8 cellular contexts compared by ENCODE assay signal in the genomic region with DNA sequence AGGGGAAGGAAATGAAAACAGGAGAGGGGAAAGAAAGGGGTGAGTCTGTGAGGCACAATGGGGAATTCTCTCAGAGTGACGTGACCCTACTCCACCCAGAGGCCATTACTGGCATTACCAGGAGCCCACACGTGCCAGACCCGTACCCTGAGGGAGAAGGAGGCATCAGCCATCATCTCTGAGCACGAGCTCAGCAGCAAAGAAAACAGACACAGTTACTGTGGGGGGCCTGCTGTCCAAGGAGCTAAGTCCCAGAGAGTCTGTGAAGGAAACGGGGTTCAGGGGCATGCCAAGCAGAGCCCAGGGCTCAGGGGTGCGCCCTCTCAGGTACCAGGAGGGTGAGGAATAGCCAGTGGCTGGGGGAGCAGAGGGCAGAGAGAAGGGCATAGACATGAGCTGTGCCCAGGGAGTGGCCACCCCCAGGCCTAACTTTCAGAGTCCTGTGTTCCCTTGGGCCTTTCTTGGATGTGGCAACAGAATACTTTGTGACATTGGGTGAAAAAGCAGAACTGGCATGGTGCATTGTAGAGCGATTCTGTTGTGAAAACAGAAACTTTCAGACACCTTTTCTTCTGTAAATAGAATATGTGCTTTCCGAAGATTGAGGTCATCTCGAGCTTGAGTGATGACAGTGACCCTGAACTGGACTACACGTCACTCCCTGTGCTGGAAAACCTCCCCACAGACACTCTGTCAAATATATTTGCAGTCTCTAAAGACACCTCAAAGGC. TPM values are rescaled to one million over a fixed set of nuclear protein-coding genes. Genes with fewer than 3 reads are reported as not detected.
A peak's percentile ranks its signal among the peaks of the same experiment; 100 is the strongest.
DNase-seq lines count a peak whose midpoint lies in the region; ATAC-seq and TF ChIP-seq lines count a peak whose summit lies in the region.

No MANE protein-coding gene starts in this region.

- no peak overlapping the region for H3K4me3 Mint-ChIP-seq in CD4-positive, alpha-beta T cell
- H3K4me3 Mint-ChIP-seq in activated naive CD4-positive, alpha-beta T cell treated with anti-CD3 and anti-CD28 coated beads, Interleukin-2, amount 50 U/mL, for 24 hours = no peak overlapping the region

- TF ChIP-seq CTCF in CD4-positive, alpha-beta T cell (IDR thresholded peaks at IDR 0.05) = peak; percentile 75
- peak; percentile 85 for TF ChIP-seq CTCF in RWPE1 (conservative IDR thresholded peaks at IDR 0.05; ENCODE audit: low read depth)
- peak in 7 of 9 donors; percentile 50 to 81 (median 59) for TF ChIP-seq CTCF in heart right ventricle (IDR thresholded peaks at IDR 0.05)
- peak; percentile 52 to 82 (median 75) for TF ChIP-seq CTCF in gastrocnemius medialis (IDR thresholded peaks at IDR 0.05 in 4 of 5, conservative IDR thresholded peaks at IDR 0.05 in 1 of 5)

- ATAC-seq in CD4-positive, alpha-beta T cell (ENCODE audit: poor library complexity) = peak; percentile 99
- peak; percentile 72 for ATAC-seq in GM19467 (IDR thresholded peaks at IDR 0.05; ENCODE audit: unreplicated experiment)
- ATAC-seq in heart right ventricle = peak in 4 of 8 donors; percentile 27 to 68 (median 47)
- peak; percentile 77 to 80 for ATAC-seq in gastrocnemius medialis

- intact Hi-C loops in CD4-positive, alpha-beta T cell (cut with DNase I, micrococcal nuclease) = loop anchor here (1.0 to 10.0 kb wide), 4 partner anchors 59 to 251 kb away; partner anchors contain the start of gene MBTPS1 (in 1 of the 2)
- intact Hi-C loops in heart right ventricle (cut with DNase I) = loop anchor here in 5 of 10 donors (2.0 to 10.0 kb wide), 7 partner anchors 58 to 348 kb away; partner anchors contain the start of genes NECAB2 (in 2 of the 5) and MBTPS1 (in 1 of the 5)
- intact Hi-C loops in gastrocnemius medialis (cut with DNase I; ENCODE audit: low total_unique reads) = no loop called here

- H3K9me3 Mint-ChIP-seq in CD4-positive, alpha-beta T cell = no peaks in the 10 kb centered on the region
- H3K9me3 Mint-ChIP-seq in activated naive CD4-positive, alpha-beta T cell treated with anti-CD3 and anti-CD28 coated beads, Interleukin-2, amount 50 U/mL, for 24 hours = no peaks in the 10 kb centered on the region

- WGBS in heart right ventricle, 2 donors = 34 to 42% methylated on average over 10 of the region's 10 CpGs

- H3K27me3 Mint-ChIP-seq in CD4-positive, alpha-beta T cell = no peaks in the 10 kb centered on the region
- no peaks in the 10 kb centered on the region for H3K27me3 Mint-ChIP-seq in activated naive CD4-positive, alpha-beta T cell treated with anti-CD3 and anti-CD28 coated beads, Interleukin-2, amount 50 U/mL, for 24 hours

- in situ Hi-C loops in gastrocnemius medialis (cut with MboI; ENCODE audit: low sequenced_read_pairs in 4 of 4) = loop anchor here in 3 of 4 donors (10.0 to 25.0 kb wide), 4 partner anchors 88 to 363 kb away; partner anchors contain the start of genes HSBP1 (in 1 of the 3), NECAB2 (in 1 of the 3) and OSGIN1 (in 1 of the 3)

- peaks cover 27 to 56% (median 43%) of the 10 kb centered on the region in 9 donors for H3K4me1 ChIP-seq in heart right ventricle
- peaks cover 0 to 5% of the 10 kb centered on the region in 2 donors for H3K4me1 ChIP-seq in gastrocnemius medialis

- H3K27ac ChIP-seq in CD4-positive, alpha-beta T cell (ENCODE audit: low read depth, low read length) = no peak overlapping the region
- H3K27ac ChIP-seq in RWPE1 (peak overlapping the region; percentile 95), heart right ventricle (peak overlapping the region in 9 of 10 donors; percentile 22 to 91 (median 87)), gastrocnemius medialis (peak overlapping the region in 3 of 4 donors; percentile 63 to 81 (median 78))

- no peaks in the 10 kb centered on the region for H3K27me3 ChIP-seq in CD4-positive, alpha-beta T cell (ENCODE audit: control insufficient read depth, insufficient read depth, low read length)
- H3K27me3 ChIP-seq in heart right ventricle (no peaks in the 10 kb centered on the region), gastrocnemius medialis (no peaks in the 10 kb centered on the region)

- no peak overlapping the region for H3K4me3 ChIP-seq in heart right ventricle
- H3K4me3 ChIP-seq in gastrocnemius medialis = no peak overlapping the region

- H3K4me1 Mint-ChIP-seq in CD4-positive, alpha-beta T cell (ENCODE audit: low read depth) = peaks cover 6% of the 10 kb centered on the region
- H3K4me1 Mint-ChIP-seq in activated naive CD4-positive, alpha-beta T cell treated with anti-CD3 and anti-CD28 coated beads, Interleukin-2, amount 50 U/mL, for 24 hours = peaks cover 14% of the 10 kb centered on the region

- peak in 8 of 10 experiments; percentile 28 to 70 (median 44) for DNase-seq in CD4-positive, alpha-beta T cell
- DNase-seq in HS-27A (ENCODE audit: low read depth) = peak; percentile 26
- DNase-seq in RWPE1 (ENCODE audit: low spot score) = peak; percentile 81
- DNase-seq in heart right ventricle = no peak
- peak in 1 of 2 donors; percentile 45 for DNase-seq in gastrocnemius medialis
- no peak for DNase-seq in middle frontal gyrus (ENCODE audit: extremely low spot score, low spot score)

- H3K36me3 ChIP-seq in heart right ventricle (peaks cover 0 to 31% (median 21%) of the 10 kb centered on the region in 9 donors), gastrocnemius medialis (peaks cover 0 to 20% of the 10 kb centered on the region in 2 donors)

- peaks cover 14% of the 10 kb centered on the region for H3K36me3 Mint-ChIP-seq in CD4-positive, alpha-beta T cell (ENCODE audit: low read depth)
- peaks cover 3% of the 10 kb centered on the region for H3K36me3 Mint-ChIP-seq in activated naive CD4-positive, alpha-beta T cell treated with anti-CD3 and anti-CD28 coated beads, Interleukin-2, amount 50 U/mL, for 24 hours

- H3K27ac Mint-ChIP-seq in CD4-positive, alpha-beta T cell = no peak overlapping the region
- peak overlapping the region; percentile 6 for H3K27ac Mint-ChIP-seq in activated naive CD4-positive, alpha-beta T cell treated with anti-CD3 and anti-CD28 coated beads, Interleukin-2, amount 50 U/mL, for 24 hours

- POLR2A ChIA-PET in CD4-positive, alpha-beta T cell (lab: Charles Lee) = interaction anchor here (1.4 kb wide), 1 partner anchor 11 kb away, joined by 8 read pairs; the partner anchor contains the start of gene TAF1C
- POLR2A ChIA-PET in RWPE1 (lab: Yijun Ruan, JAX; ENCODE audit: low non-redundant PET) = interaction anchor here (0.6 kb wide), 2 partner anchors 13 to 218 kb away, joined by 3 read pairs; no protein-coding TSS in a partner anchor

- CTCF ChIA-PET in CD4-positive, alpha-beta T cell (lab: Charles Lee) = interaction anchor here (0.6 to 1.3 kb wide), 2 partner anchors 11 to 59 kb away, joined by 3 to 9 read pairs; partner anchors contain the start of gene TAF1C
- CTCF ChIA-PET in RWPE1 (lab: Yijun Ruan, JAX) = interaction anchor here (0.5 to 4.4 kb wide), 14 partner anchors 8 to 91 kb away, joined by 3 to 37 read pairs (median 4); partner anchors contain the start of genes KCNG4 and TAF1C

- no peaks in the 10 kb centered on the region for H3K9me3 ChIP-seq in CD4-positive, alpha-beta T cell (ENCODE audit: control insufficient read depth, low read length)
- H3K9me3 ChIP-seq in heart right ventricle = no peaks in the 10 kb centered on the region
- H3K9me3 ChIP-seq in gastrocnemius medialis = no peaks in the 10 kb centered on the region

- TF ChIP-seq POLR2A in gastrocnemius medialis (IDR thresholded peaks at IDR 0.05) = no peak

RNA-seq across cellular contexts. Expression of gene TAF1C, which starts 11.3 kb away (rescaled TPM):
- 10 to 100 TPM; 75.6 to 82.1 TPM for total RNA-seq in CD4-positive, alpha-beta T cell
- 10 to 100 TPM; 14.2 to 34.0 (median 20.9) TPM for total RNA-seq in heart right ventricle
- 10 to 100 TPM; 24.7 to 76.7 TPM for polyA plus RNA-seq in heart right ventricle
- total RNA-seq in gastrocnemius medialis = 10 to 100 TPM in 3 of 4 donors, 1 to 10 TPM in 1; 6.8 to 35.5 (median 12.3) TPM

RNA-seq across cellular contexts. Expression of gene ADAD2, which starts 15.4 kb away (rescaled TPM):
- under 1 TPM in 1 of 2 experiments, not detected in 1; 0.59 TPM for total RNA-seq in CD4-positive, alpha-beta T cell
- total RNA-seq in heart right ventricle (1 to 10 TPM in 3 of 10 donors, under 1 TPM in 3, not detected in 4; 0.52 to 2.2 (median 0.85) TPM), gastrocnemius medialis (not detected)
- polyA plus RNA-seq in heart right ventricle = 1 to 10 TPM in 1 of 2 donors, under 1 TPM in 1; 0.36 to 5.9 TPM

RNA-seq across cellular contexts. Expression of gene DNAAF1, which starts 30.4 kb away (rescaled TPM):
- total RNA-seq in CD4-positive, alpha-beta T cell = not detected
- under 1 TPM in 3 of 10 donors, not detected in 7; 0.23 to 0.54 (median 0.28) TPM for total RNA-seq in heart right ventricle
- polyA plus RNA-seq in heart right ventricle = 1 to 10 TPM in 1 of 2 donors, under 1 TPM in 1; 0.33 to 2.6 TPM
- total RNA-seq in gastrocnemius medialis = not detected

RNA-seq across cellular contexts. Expression of gene HSDL1, which starts 30.5 kb away (rescaled TPM):
- 10 to 100 TPM in 1 of 2 experiments, 1 to 10 TPM in 1; 9.4 to 12.1 TPM for total RNA-seq in CD4-positive, alpha-beta T cell
- total RNA-seq in heart right ventricle = 10 to 100 TPM; 19.4 to 38.5 (median 25.3) TPM
- 10 to 100 TPM in 1 of 2 donors, 1 to 10 TPM in 1; 9.9 to 13.7 TPM for polyA plus RNA-seq in heart right ventricle
- 10 to 100 TPM; 20.2 to 26.8 (median 22.6) TPM for total RNA-seq in gastrocnemius medialis

RNA-seq across cellular contexts. Expression of gene MBTPS1, which starts 58.8 kb away (rescaled TPM):
- total RNA-seq in CD4-positive, alpha-beta T cell = 100 to 1,000 TPM; 121 to 122 TPM
- total RNA-seq in heart right ventricle (100 to 1,000 TPM in 1 of 10 donors, 10 to 100 TPM in 9; 55.9 to 122 (median 73.5) TPM), gastrocnemius medialis (10 to 100 TPM; 28.8 to 44.3 (median 38.5) TPM)
- polyA plus RNA-seq in heart right ventricle = 10 to 100 TPM; 41.4 to 45.1 TPM

Comparison
In these comparisons a context has a peak if more than half of its experiments do, and no peak if none do; other contexts are left out.
1. DNase-seq: peak in CD4-positive, alpha-beta T cell (8 of 10), HS-27A (single experiment) and RWPE1 (single experiment); none in heart right ventricle (0 of 2) and middle frontal gyrus (single experiment).
2. Peak in every context shown above with its lines, with median percentiles within 50 percentile points of each other: CTCF ChIP-seq.